In genomic region chr14:34376868-34377267, GRCh38 we compare ENCODE assay signal across 24 cellular contexts.
"Had no signal": no experiment of that assay in that cellular context is flagged by ENCODE, and none has a peak within 500 bp of the region (broad histone marks: within the 10 kb centered on the region; RNA-seq: fewer than 3 reads in every experiment).

No MANE protein-coding gene starts in this region.

- DNase-seq: heart left ventricle; islet precursor cell; left ventricle myocardium superior; mesendoderm; naive B cell; natural killer cell; nephron progenitor cell; ovary; stimulated activated CD4-positive, alpha-beta T cell treated with anti-CD3 and anti-CD28 coated beads, Interleukin-12 subunit alpha, Interleukin-12 subunit beta, amount 100 ng/mL, for 4 hours; stimulated activated CD4-positive, alpha-beta T cell treated with anti-CD3 and anti-CD28 coated beads, Interleukin-15, amount 100 ng/mL, for 24 hours; stimulated activated CD4-positive, alpha-beta T cell treated with anti-CD3 and anti-CD28 coated beads, Interleukin-2, amount 100 ng/mL, for 24 hours; stimulated activated CD4-positive, alpha-beta T cell treated with anti-CD3 and anti-CD28 coated beads, Interleukin-4, amount 100 ng/mL, for 1 hour; stimulated activated naive CD4-positive, alpha-beta T cell treated with Interleukin-2 at 50 U/mL for 16 hours; stimulated activated naive CD8-positive, alpha-beta T cell treated with anti-CD3 and anti-CD28 coated beads, Interleukin-15, amount 100 ng/mL, for 72 hours; substantia nigra; testis; thyroid gland; transverse colon; uterus had no signal

- ATAC-seq: heart left ventricle; left ventricle myocardium superior; natural killer cell; sciatic nerve; stimulated activated memory B cell treated with anti-CD40 and anti-IgM and Interleukin-4, amounts not matched to agents 10 μg/mL and 1 μg/mL and 100 μg/mL, for 72 hours; stimulated activated naive CD8-positive, alpha-beta T cell treated with anti-CD3 and anti-CD28 coated beads, Interleukin-15, amount 100 ng/mL, for 72 hours had no signal

- H3K36me3 ChIP-seq: heart left ventricle, ovary, right atrium auricular region, thyroid gland, transverse colon, uterus had no signal

- H3K27me3 ChIP-seq: heart left ventricle, ovary, right atrium auricular region, testis, thyroid gland, transverse colon, uterus had no signal

- H3K4me3 ChIP-seq: heart left ventricle, lung, ovary, right atrium auricular region, skin epidermis, testis, thyroid gland, transverse colon, uterus had no signal

- H3K4me1 ChIP-seq: right atrium auricular region, uterus had no signal

- H3K9me3 ChIP-seq: ovary, right atrium auricular region, testis, thyroid gland, transverse colon, uterus had no signal

- H3K27ac ChIP-seq: heart left ventricle, ovary, right atrium auricular region, testis, transverse colon, uterus had no signal
